Comparison of ENCODE assay signal across 8 cellular contexts in the genomic region with DNA sequence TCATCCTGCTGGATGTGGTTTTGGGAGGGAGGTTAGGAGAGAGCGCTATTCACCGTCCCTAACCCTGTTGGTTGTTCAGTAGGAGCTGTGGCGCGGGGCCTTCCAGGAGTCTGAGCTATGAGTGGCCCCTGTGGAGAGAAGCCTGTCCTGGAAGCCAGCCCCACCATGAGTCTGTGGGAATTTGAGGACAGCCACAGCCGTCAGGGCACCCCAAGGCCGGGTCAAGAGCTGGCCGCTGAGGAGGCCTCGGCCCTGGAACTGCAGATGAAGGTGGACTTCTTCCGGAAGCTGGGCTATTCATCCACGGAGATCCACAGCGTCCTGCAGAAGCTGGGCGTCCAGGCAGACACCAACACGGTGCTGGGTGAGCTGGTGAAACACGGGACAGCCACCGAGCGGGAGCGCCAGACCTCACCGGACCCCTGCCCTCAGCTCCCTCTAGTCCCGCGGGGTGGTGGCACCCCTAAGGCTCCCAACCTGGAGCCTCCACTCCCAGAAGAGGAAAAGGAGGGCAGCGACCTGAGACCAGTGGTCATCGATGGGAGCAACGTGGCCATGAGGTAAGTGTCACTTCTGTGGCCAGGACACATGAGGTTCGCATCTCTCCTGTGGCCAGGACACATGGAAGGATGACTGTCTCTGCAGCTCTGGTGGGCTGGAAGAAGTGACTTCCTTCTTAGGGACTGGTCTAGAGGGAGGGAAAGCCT. TPM values are rescaled to one million over a fixed set of nuclear protein-coding genes. Genes with fewer than 3 reads are reported as not detected.
DNase-seq lines count a peak whose midpoint lies in the region; ATAC-seq and TF ChIP-seq lines count a peak whose summit lies in the region.

No MANE protein-coding gene starts in this region.

- H3K27me3 ChIP-seq in osteoblast (ENCODE audit: insufficient read depth, low read length) = no peaks in the 10 kb centered on the region

- H3K36me3 ChIP-seq in osteoblast (ENCODE audit: insufficient read depth, low read length) = peaks cover 30% of the 10 kb centered on the region

- H3K4me1 ChIP-seq in osteoblast (ENCODE audit: insufficient read depth, low read length) = peaks cover 86% of the 10 kb centered on the region

- TF ChIP-seq CTCF in RWPE1 (conservative IDR thresholded peaks at IDR 0.05; ENCODE audit: low read depth) = no peak
- no peak for TF ChIP-seq CTCF in endothelial cell (IDR thresholded peaks at IDR 0.05; ENCODE audit: unreplicated experiment)
- no peak for TF ChIP-seq CTCF in osteoblast (IDR thresholded peaks at IDR 0.05; ENCODE audit: extremely low read depth, low read depth, low read length)

- no peaks in the 10 kb centered on the region for H3K9me3 Mint-ChIP-seq in endothelial cell (ENCODE audit: unreplicated experiment)

- no peak overlapping the region for H3K27ac Mint-ChIP-seq in endothelial cell (ENCODE audit: unreplicated experiment)

- H3K27ac ChIP-seq in RWPE1 (peak overlapping the region; percentile 100), osteoblast (ENCODE audit: low read depth, low read length) (peak overlapping the region; percentile 92)

- DNase-seq in Daoy (ENCODE audit: low read depth) = peak; percentile 48
- no peak for DNase-seq in RWPE1 (ENCODE audit: low spot score)
- DNase-seq in endothelial cell (ENCODE audit: low spot score) = no peak
- peak; percentile 85 for DNase-seq in osteoblast (ENCODE audit: insufficient read length, low spot score, missing footprints)
- DNase-seq in hepatic stellate cell (ENCODE audit: low spot score) = no peak
- no peak for DNase-seq in GF-D8 (lab: John Stamatoyannopoulos, UW)
- no peak for DNase-seq in NOMO-1 treated with dmso at 0.1 percent for 144 hours (lab: John Stamatoyannopoulos, UW; ENCODE audit: unreplicated experiment)

- peaks cover 10% of the 10 kb centered on the region for H4K20me1 ChIP-seq in osteoblast (ENCODE audit: insufficient read depth, low read length)

- H3K4me2 ChIP-seq in osteoblast (ENCODE audit: insufficient read depth, low read length) = peak overlapping the region; percentile 98

- H3K79me2 ChIP-seq in osteoblast (ENCODE audit: insufficient read depth, low read length) = peaks cover 64% of the 10 kb centered on the region

- POLR2A ChIA-PET in RWPE1 (lab: Yijun Ruan, JAX; ENCODE audit: low non-redundant PET) = interaction anchor here (0.6 to 4.8 kb wide), 3 partner anchors 10 to 1063 kb away, joined by 3 to 19 read pairs (median 3); no protein-coding TSS in a partner anchor

- H3K36me3 Mint-ChIP-seq in endothelial cell (ENCODE audit: low read depth, unreplicated experiment) = no peaks in the 10 kb centered on the region

- no peaks in the 10 kb centered on the region for H3K9me3 ChIP-seq in osteoblast (ENCODE audit: low read depth, low read length)

- peak overlapping the region; percentile 80 for H3K4me3 Mint-ChIP-seq in endothelial cell (ENCODE audit: unreplicated experiment)

- H3K4me1 Mint-ChIP-seq in endothelial cell (ENCODE audit: unreplicated experiment) = peaks cover 30% of the 10 kb centered on the region

- ATAC-seq in HG03039 (IDR thresholded peaks at IDR 0.05; ENCODE audit: unreplicated experiment) = no peak

- peaks cover 16% of the 10 kb centered on the region for H3K27me3 Mint-ChIP-seq in endothelial cell (ENCODE audit: unreplicated experiment)

- peak overlapping the region; percentile 79 for H3K4me3 ChIP-seq in osteoblast (ENCODE audit: insufficient read depth, low read length)

- CTCF ChIA-PET in RWPE1 (lab: Yijun Ruan, JAX) = interaction anchor here (0.7 to 4.7 kb wide), 3 partner anchors 11 to 206 kb away, joined by 3 to 32 read pairs (median 3); no protein-coding TSS in a partner anchor

- peak overlapping the region; percentile 16 for H2AFZ ChIP-seq in osteoblast (ENCODE audit: low read length)

RNA-seq across cellular contexts. Expression of gene ZC3H12A, which starts 1.2 kb away (rescaled TPM):
- 15.2 and 18.1 TPM in 2 replicates for total RNA-seq in Daoy (2014; rRNA removed; shearing (Covaris generic))
- total RNA-seq in endothelial cell (ENCODE audit: unreplicated experiment) (5.4 TPM), osteoblast (11.5 and 13.0 TPM in 2 replicates)

RNA-seq across cellular contexts. Expression of gene MEAF6, which starts 39.0 kb away (rescaled TPM):
- total RNA-seq in Daoy (2014; rRNA removed; shearing (Covaris generic)) = 83.8 and 98.8 TPM in 2 replicates
- total RNA-seq in endothelial cell (ENCODE audit: unreplicated experiment) (50.6 TPM), osteoblast (62.8 and 64.1 TPM in 2 replicates)

Comparison
In these comparisons a context has a peak if more than half of its experiments do, and no peak if none do; other contexts are left out.
1. DNase-seq: peak in Daoy (single experiment) and osteoblast (single experiment); none in RWPE1 (single experiment), endothelial cell (single experiment), hepatic stellate cell (single experiment), GF-D8 (single experiment) and NOMO-1 treated with dmso at 0.1 percent for 144 hours (single experiment).